In the genomic region with DNA sequence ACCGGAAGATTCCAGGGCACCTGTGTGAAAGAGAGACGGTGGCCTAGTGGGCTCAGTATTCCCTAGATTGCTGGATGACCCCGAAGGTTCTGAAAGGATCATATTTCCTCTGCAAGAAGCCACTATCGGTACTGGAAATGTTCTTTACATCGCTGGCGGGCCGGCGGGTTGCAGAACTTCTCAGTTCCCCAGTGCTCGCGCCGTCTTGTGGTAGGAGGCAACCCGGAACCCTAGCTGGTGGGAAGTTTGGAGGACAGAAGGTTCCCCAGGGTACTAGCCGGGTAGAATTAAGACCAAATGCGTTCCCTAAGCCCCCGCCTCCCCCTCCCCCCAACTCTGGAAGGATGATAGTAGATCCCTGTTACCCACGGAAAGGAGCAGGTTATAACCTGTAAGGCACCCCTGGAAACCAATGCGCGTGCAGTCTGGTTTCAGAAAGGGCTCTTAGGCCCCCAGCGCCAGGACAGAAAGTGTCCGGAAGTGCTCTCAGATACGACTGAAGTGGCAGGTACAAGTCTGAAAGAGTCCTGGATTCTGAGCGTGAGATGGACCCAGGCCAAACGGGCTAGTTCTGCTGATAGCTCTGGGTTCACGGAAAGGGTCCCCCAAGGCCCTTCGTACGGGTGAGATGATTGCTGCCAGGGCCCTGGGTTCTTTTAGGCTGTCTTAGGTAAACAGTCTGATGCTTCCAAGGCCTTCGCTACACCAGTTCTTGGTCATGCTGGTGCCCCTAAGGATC, we compare ENCODE assay signal across 26 cellular contexts.
"Had no signal": no experiment of that assay in that cellular context is flagged by ENCODE, and none has a peak within 500 bp of the region (broad histone marks: within the 10 kb centered on the region; RNA-seq: fewer than 3 reads in every experiment).

No MANE protein-coding gene starts in this region.

- H3K9me3 ChIP-seq: pancreas, prostate gland, right lobe of liver, sigmoid colon, transverse colon, upper lobe of right lung, uterus had no signal

- H3K9me3 Mint-ChIP-seq: stimulated activated naive CD8-positive, alpha-beta T cell treated with anti-CD3 and anti-CD28 coated beads, Interleukin-15, Interleukin-2, amounts not matched to agents 100 ng/mL and 50 ng/mL, for 24 hours had no signal

- H3K27me3 ChIP-seq: neural progenitor cell, pancreas, right lobe of liver, sigmoid colon, stomach, tibial artery, transverse colon, upper lobe of right lung, uterus had no signal

- H3K4me1 ChIP-seq: neural progenitor cell, pancreas, prostate gland, right lobe of liver, sigmoid colon, stomach, tibial artery, transverse colon, upper lobe of right lung, uterus had no signal

- ATAC-seq: naive thymus-derived CD4-positive, alpha-beta T cell; natural killer cell; pancreas; right cardiac atrium; right lobe of liver; stimulated activated effector memory CD8-positive, alpha-beta T cell treated with anti-CD3 and anti-CD28 coated beads, Interleukin-12 subunit alpha, Interleukin-12 subunit beta, amount 100 ng/mL, for 72 hours; stimulated activated naive B cell treated with anti-CD40 and anti-IgM and Interleukin-4, amounts not matched to agents 10 μg/mL and 1 μg/mL and 100 μg/mL, for 72 hours; upper lobe of right lung had no signal

- H3K4me1 Mint-ChIP-seq: naive thymus-derived CD4-positive, alpha-beta T cell; natural killer cell; nephron; neural progenitor cell; stimulated activated effector memory CD8-positive, alpha-beta T cell treated with anti-CD3 and anti-CD28 coated beads, Interleukin-12 subunit alpha, Interleukin-12 subunit beta, amount 100 ng/mL, for 72 hours; stimulated activated naive B cell treated with anti-CD40 and anti-IgM and Interleukin-4, amounts not matched to agents 10 μg/mL and 1 μg/mL and 100 μg/mL, for 72 hours had no signal

- H3K27me3 Mint-ChIP-seq: naive thymus-derived CD4-positive, alpha-beta T cell; stimulated activated naive B cell treated with anti-CD40 and anti-IgM and Interleukin-4, amounts not matched to agents 10 μg/mL and 1 μg/mL and 100 μg/mL, for 72 hours; stimulated activated naive CD8-positive, alpha-beta T cell treated with anti-CD3 and anti-CD28 coated beads, Interleukin-15, Interleukin-2, amounts not matched to agents 100 ng/mL and 50 ng/mL, for 24 hours; type B pancreatic cell had no signal

- H3K36me3 ChIP-seq: neural progenitor cell, pancreas, prostate gland, right lobe of liver, sigmoid colon, stomach, tibial artery, transverse colon, upper lobe of right lung, uterus had no signal

- H3K27ac ChIP-seq: neural progenitor cell, pancreas, prostate gland, right lobe of liver, sigmoid colon, stomach, tibial artery, transverse colon, upper lobe of right lung, uterus had no signal

- H3K27ac Mint-ChIP-seq: naive thymus-derived CD4-positive, alpha-beta T cell; natural killer cell; nephron; neural progenitor cell; stimulated activated effector memory CD8-positive, alpha-beta T cell treated with anti-CD3 and anti-CD28 coated beads, Interleukin-12 subunit alpha, Interleukin-12 subunit beta, amount 100 ng/mL, for 72 hours; stimulated activated naive B cell treated with anti-CD40 and anti-IgM and Interleukin-4, amounts not matched to agents 10 μg/mL and 1 μg/mL and 100 μg/mL, for 72 hours; stimulated activated naive CD8-positive, alpha-beta T cell treated with anti-CD3 and anti-CD28 coated beads, Interleukin-15, Interleukin-2, amounts not matched to agents 100 ng/mL and 50 ng/mL, for 24 hours; type B pancreatic cell had no signal

- DNase-seq: naive thymus-derived CD4-positive, alpha-beta T cell; natural killer cell; occipital lobe; pancreas; retina; right cardiac atrium; right lobe of liver; sigmoid colon; small intestine; stimulated activated CD4-positive, alpha-beta T cell treated with anti-CD3 and anti-CD28 coated beads, Interleukin-15, amount 100 ng/mL, for 24 hours; stimulated activated CD4-positive, alpha-beta T cell treated with anti-CD3 and anti-CD28 coated beads, Interleukin-2, amount 100 ng/mL, for 24 hours; stimulated activated CD4-positive, alpha-beta T cell treated with anti-CD3 and anti-CD28 coated beads, Interleukin-2, amount 100 ng/mL, for 48 hours; stimulated activated CD4-positive, alpha-beta T cell treated with anti-CD3 and anti-CD28 coated beads, Interleukin-4, amount 100 ng/mL, for 24 hours; stimulated activated naive B cell treated with anti-CD40 and anti-IgM and Interleukin-4, amounts not matched to agents 10 μg/mL and 1 μg/mL and 100 μg/mL, for 72 hours; stimulated activated naive CD4-positive, alpha-beta T cell treated with Interleukin-2 at 50 U/mL for 16 hours; stomach; tibial artery; transverse colon; upper lobe of right lung; uterus had no signal

- H3K4me3 ChIP-seq: neural progenitor cell, pancreas, prostate gland, right lobe of liver, sigmoid colon, stomach, tibial artery, transverse colon, upper lobe of right lung, uterus had no signal

- H3K36me3 Mint-ChIP-seq: naive thymus-derived CD4-positive, alpha-beta T cell; natural killer cell; neural progenitor cell; stimulated activated effector memory CD8-positive, alpha-beta T cell treated with anti-CD3 and anti-CD28 coated beads, Interleukin-12 subunit alpha, Interleukin-12 subunit beta, amount 100 ng/mL, for 72 hours; stimulated activated naive B cell treated with anti-CD40 and anti-IgM and Interleukin-4, amounts not matched to agents 10 μg/mL and 1 μg/mL and 100 μg/mL, for 72 hours; type B pancreatic cell had no signal

- H3K4me3 Mint-ChIP-seq: naive thymus-derived CD4-positive, alpha-beta T cell; natural killer cell; nephron; neural progenitor cell; stimulated activated effector memory CD8-positive, alpha-beta T cell treated with anti-CD3 and anti-CD28 coated beads, Interleukin-12 subunit alpha, Interleukin-12 subunit beta, amount 100 ng/mL, for 72 hours; stimulated activated naive B cell treated with anti-CD40 and anti-IgM and Interleukin-4, amounts not matched to agents 10 μg/mL and 1 μg/mL and 100 μg/mL, for 72 hours; stimulated activated naive CD8-positive, alpha-beta T cell treated with anti-CD3 and anti-CD28 coated beads, Interleukin-15, Interleukin-2, amounts not matched to agents 100 ng/mL and 50 ng/mL, for 24 hours; type B pancreatic cell had no signal
